Comparison of ENCODE assay signal across 25 cellular contexts in genomic region chr7:3371601-3372000, GRCh38.
A peak's percentile ranks its signal among the peaks of the same experiment; 100 is the strongest.
DNase-seq lines count a peak whose midpoint lies in the region; ATAC-seq and TF ChIP-seq lines count a peak whose summit lies in the region.
"Had no signal": no experiment of that assay in that cellular context is flagged by ENCODE, and none has a peak within 500 bp of the region (broad histone marks: within the 10 kb centered on the region; RNA-seq: fewer than 3 reads in every experiment).

No MANE protein-coding gene starts in this region.

- no peaks in the 10 kb centered on the region for H3K79me2 ChIP-seq in DOHH2 (ENCODE audit: control insufficient read depth, low read length)
- H3K79me2 ChIP-seq in Loucy (ENCODE audit: insufficient read depth, low read length) = no peaks in the 10 kb centered on the region

- peak overlapping the region; percentile 100 for H3K27ac Mint-ChIP-seq in glutamatergic neuron (ENCODE audit: unreplicated experiment)
- H3K27ac Mint-ChIP-seq in stimulated activated naive B cell treated with anti-CD40 and anti-IgM and Interleukin-4, amounts not matched to agents 10 μg/mL and 1 μg/mL and 100 μg/mL, for 72 hours = no peak overlapping the region
- H3K27ac Mint-ChIP-seq: activated B cell treated with CpG ODN at 0.5 μM for 24 hours; activated naive CD8-positive, alpha-beta T cell treated with anti-CD3 and anti-CD28 coated beads for 36 hours; effector memory CD8-positive, alpha-beta T cell; memory B cell; stimulated activated effector memory CD8-positive, alpha-beta T cell treated with anti-CD3 and anti-CD28 coated beads, Interleukin-12 subunit alpha, Interleukin-12 subunit beta, amount 100 ng/mL, for 72 hours had no signal

- peaks cover 18% of the 10 kb centered on the region for H3K9me3 Mint-ChIP-seq in glutamatergic neuron (ENCODE audit: unreplicated experiment)
- no peaks in the 10 kb centered on the region for H3K9me3 Mint-ChIP-seq in stimulated activated naive B cell treated with anti-CD40 and anti-IgM and Interleukin-4, amounts not matched to agents 10 μg/mL and 1 μg/mL and 100 μg/mL, for 72 hours
- H3K9me3 Mint-ChIP-seq: activated B cell treated with CpG ODN at 0.5 μM for 24 hours; activated naive CD8-positive, alpha-beta T cell treated with anti-CD3 and anti-CD28 coated beads for 36 hours; brain; effector memory CD8-positive, alpha-beta T cell; memory B cell; stimulated activated effector memory CD8-positive, alpha-beta T cell treated with anti-CD3 and anti-CD28 coated beads, Interleukin-12 subunit alpha, Interleukin-12 subunit beta, amount 100 ng/mL, for 72 hours had no signal

- DNase-seq in glutamatergic neuron (no peak), MG63 (no peak)
- no peak for DNase-seq in stimulated activated naive B cell treated with anti-CD40 and anti-IgM and Interleukin-4, amounts not matched to agents 10 μg/mL and 1 μg/mL and 100 μg/mL, for 72 hours
- DNase-seq: activated B cell treated with CpG ODN at 0.5 μM for 24 hours; activated CD4-positive, alpha-beta T cell treated with anti-CD3 and anti-CD28 coated beads, Interleukin-2, amount 50 U/mL, for 48 hours; activated CD8-positive, alpha-beta memory T cell treated with anti-CD3 and anti-CD28 coated beads, Interleukin-2, amount 50 U/mL, for 48 hours; activated naive CD8-positive, alpha-beta T cell treated with anti-CD3 and anti-CD28 coated beads for 36 hours; effector memory CD8-positive, alpha-beta T cell; EL; GOT3; left colon; NCI-H1436; stimulated activated CD4-positive, alpha-beta T cell treated with anti-CD3 and anti-CD28 coated beads, Interleukin-2, amount 100 ng/mL, for 24 hours had no signal

- no peak overlapping the region for H3K9ac ChIP-seq in Loucy (ENCODE audit: low read depth, low read length, poor library complexity, severe bottlenecking)

- H3K27me3 ChIP-seq in DOHH2 (ENCODE audit: control insufficient read depth, low read length) (peaks cover 23% of the 10 kb centered on the region), Loucy (ENCODE audit: insufficient read depth, low read length, poor library complexity, severe bottlenecking) (no peaks in the 10 kb centered on the region), MG63 (peaks cover 2% of the 10 kb centered on the region; the same call in 1 of the 2 replicates)
- H3K27me3 ChIP-seq: esophagus muscularis mucosa, vagina had no signal

- H3K27me3 Mint-ChIP-seq in glutamatergic neuron (ENCODE audit: unreplicated experiment) = peaks cover 10% of the 10 kb centered on the region
- H3K27me3 Mint-ChIP-seq in stimulated activated naive B cell treated with anti-CD40 and anti-IgM and Interleukin-4, amounts not matched to agents 10 μg/mL and 1 μg/mL and 100 μg/mL, for 72 hours = peaks cover 25 to 26% of the 10 kb centered on the region in 2 donors
- H3K27me3 Mint-ChIP-seq: brain had no signal

- no peak overlapping the region for H2AFZ ChIP-seq in Loucy (ENCODE audit: low read length)

- peaks cover 7% of the 10 kb centered on the region for H3K4me1 ChIP-seq in DOHH2 (ENCODE audit: control insufficient read depth, low read length)
- H3K4me1 ChIP-seq in Loucy (ENCODE audit: insufficient read depth, low read length, poor library complexity, severe bottlenecking) = peaks cover 10% of the 10 kb centered on the region
- H3K4me1 ChIP-seq: suprapubic skin had no signal

- H3K36me3 ChIP-seq in DOHH2 (ENCODE audit: control insufficient read depth, low read length) = no peaks in the 10 kb centered on the region
- no peaks in the 10 kb centered on the region for H3K36me3 ChIP-seq in Loucy (ENCODE audit: insufficient read depth, low read length)
- no peaks in the 10 kb centered on the region for H3K36me3 ChIP-seq in MG63
- H3K36me3 ChIP-seq: esophagus muscularis mucosa, suprapubic skin, vagina had no signal

- no peaks in the 10 kb centered on the region for H3K36me3 Mint-ChIP-seq in glutamatergic neuron (ENCODE audit: unreplicated experiment)
- no peaks in the 10 kb centered on the region for H3K36me3 Mint-ChIP-seq in stimulated activated naive B cell treated with anti-CD40 and anti-IgM and Interleukin-4, amounts not matched to agents 10 μg/mL and 1 μg/mL and 100 μg/mL, for 72 hours
- H3K36me3 Mint-ChIP-seq: activated naive CD8-positive, alpha-beta T cell treated with anti-CD3 and anti-CD28 coated beads for 36 hours; brain; memory B cell; stimulated activated effector memory CD8-positive, alpha-beta T cell treated with anti-CD3 and anti-CD28 coated beads, Interleukin-12 subunit alpha, Interleukin-12 subunit beta, amount 100 ng/mL, for 72 hours had no signal

- H3K4me3 Mint-ChIP-seq in glutamatergic neuron (ENCODE audit: unreplicated experiment) = peak overlapping the region; percentile 86
- H3K4me3 Mint-ChIP-seq in stimulated activated naive B cell treated with anti-CD40 and anti-IgM and Interleukin-4, amounts not matched to agents 10 μg/mL and 1 μg/mL and 100 μg/mL, for 72 hours = no peak overlapping the region
- H3K4me3 Mint-ChIP-seq: activated B cell treated with CpG ODN at 0.5 μM for 24 hours; activated naive CD8-positive, alpha-beta T cell treated with anti-CD3 and anti-CD28 coated beads for 36 hours; brain; effector memory CD8-positive, alpha-beta T cell; memory B cell; stimulated activated effector memory CD8-positive, alpha-beta T cell treated with anti-CD3 and anti-CD28 coated beads, Interleukin-12 subunit alpha, Interleukin-12 subunit beta, amount 100 ng/mL, for 72 hours had no signal

- ATAC-seq in SK-N-SH treated with all-trans-retinoic acid at 6 μM for 48 hours (no peak; the same call in 2 of the 3 replicates), HG02970 (IDR thresholded peaks at IDR 0.05; ENCODE audit: low FRiP score, unreplicated experiment) (no peak)
- ATAC-seq in stimulated activated naive B cell treated with anti-CD40 and anti-IgM and Interleukin-4, amounts not matched to agents 10 μg/mL and 1 μg/mL and 100 μg/mL, for 72 hours (replicated peaks) = no peak
- ATAC-seq: effector memory CD8-positive, alpha-beta T cell; left colon; stimulated activated effector memory CD8-positive, alpha-beta T cell treated with anti-CD3 and anti-CD28 coated beads, Interleukin-12 subunit alpha, Interleukin-12 subunit beta, amount 100 ng/mL, for 72 hours had no signal

- peak overlapping the region; percentile 5; the same call in 1 of the 2 replicates for H3K4me2 ChIP-seq in DOHH2 (ENCODE audit: low read length)
- H3K4me2 ChIP-seq in Loucy (ENCODE audit: low read depth, low read length, poor library complexity, severe bottlenecking) = peak overlapping the region; percentile 29

- peaks cover 65% of the 10 kb centered on the region for H3K4me1 Mint-ChIP-seq in glutamatergic neuron (ENCODE audit: low read depth, unreplicated experiment)
- H3K4me1 Mint-ChIP-seq in stimulated activated naive B cell treated with anti-CD40 and anti-IgM and Interleukin-4, amounts not matched to agents 10 μg/mL and 1 μg/mL and 100 μg/mL, for 72 hours = peaks cover 6 to 8% of the 10 kb centered on the region in 2 donors

- H3F3A ChIP-seq in DOHH2 (ENCODE audit: control insufficient read depth, insufficient read depth) = no peaks in the 10 kb centered on the region
- H3F3A ChIP-seq in Loucy (ENCODE audit: low read depth) = no peaks in the 10 kb centered on the region

- TF ChIP-seq CTCF in DOHH2 (IDR thresholded peaks at IDR 0.05; ENCODE audit: low read depth, low read length, poor library complexity, severe bottlenecking) (no peak), Loucy (conservative IDR thresholded peaks at IDR 0.05; ENCODE audit: low read length) (no peak), glutamatergic neuron (IDR thresholded peaks at IDR 0.05; ENCODE audit: partially characterized antibody, unreplicated experiment) (no peak)

- H3K9me3 ChIP-seq in DOHH2 (ENCODE audit: control insufficient read depth, insufficient read depth, low read length) (no peaks in the 10 kb centered on the region), Loucy (ENCODE audit: insufficient read depth, low read depth, low read length) (no peaks in the 10 kb centered on the region), MG63 (no peaks in the 10 kb centered on the region)
- H3K9me3 ChIP-seq: esophagus muscularis mucosa, suprapubic skin, vagina had no signal

- H3K9me2 ChIP-seq in DOHH2 (replicated peaks; ENCODE audit: control insufficient read depth, low read length) = no peaks in the 10 kb centered on the region
- H3K9me2 ChIP-seq in Loucy (replicated peaks; ENCODE audit: low read depth, low read length) = no peaks in the 10 kb centered on the region

- no peak overlapping the region for H3K4me3 ChIP-seq in DOHH2 (ENCODE audit: low read length)
- no peak overlapping the region for H3K4me3 ChIP-seq in Loucy (ENCODE audit: low read length, poor library complexity, severe bottlenecking)
- H3K4me3 ChIP-seq in MG63 = no peak overlapping the region
- H3K4me3 ChIP-seq: esophagus muscularis mucosa, skin epidermis, suprapubic skin, vagina had no signal

- H4K20me1 ChIP-seq in DOHH2 (ENCODE audit: control insufficient read depth, insufficient read depth, low read depth, low read length) (no peaks in the 10 kb centered on the region), Loucy (ENCODE audit: insufficient read depth, low read length, poor library complexity, severe bottlenecking) (no peaks in the 10 kb centered on the region)

- no peak overlapping the region for H3K27ac ChIP-seq in DOHH2 (ENCODE audit: low read depth, low read length)
- H3K27ac ChIP-seq: esophagus muscularis mucosa, HL-60, skin epidermis, suprapubic skin, vagina had no signal

TF ChIP-seq in SK-N-SH treated with all-trans-retinoic acid at 6 μM for 48 hours, 23 proteins besides CTCF, POLR2A, EP300 and RAD21 (continues in another document):
- no peak for TF ChIP-seq CSDC2 (CRISPR knock-in tag; IDR thresholded peaks at IDR 0.05)
- TF ChIP-seq ZFP3 (CRISPR knock-in tag; IDR thresholded peaks at IDR 0.05) = 0 out of 2 replicates have a peak, but pooled peaks have one; percentile 45
- TF ChIP-seq TCF4 (CRISPR knock-in tag; IDR thresholded peaks at IDR 0.05; ENCODE audit: borderline replicate concordance) = no peak
- no peak for TF ChIP-seq ZNF70 (CRISPR knock-in tag; IDR thresholded peaks at IDR 0.05)
- TF ChIP-seq GLIS3 (CRISPR knock-in tag; IDR thresholded peaks at IDR 0.05) = no peak
- TF ChIP-seq PATZ1 (CRISPR knock-in tag; IDR thresholded peaks at IDR 0.05; ENCODE audit: borderline replicate concordance) = no peak
- TF ChIP-seq ZNF565 (CRISPR knock-in tag; conservative IDR thresholded peaks at IDR 0.05; ENCODE audit: low read depth) = no peak
